9 cellular contexts compared by ENCODE assay signal in genomic region chr12:92444763-92445162, GRCh38.
A peak's percentile ranks its signal among the peaks of the same experiment; 100 is the strongest.
DNase-seq lines count a peak whose midpoint lies in the region; ATAC-seq and TF ChIP-seq lines count a peak whose summit lies in the region.
"Had no signal": no experiment of that assay in that cellular context is flagged by ENCODE, and none has a peak within 500 bp of the region (broad histone marks: within the 10 kb centered on the region; RNA-seq: fewer than 3 reads in every experiment).

No MANE protein-coding gene starts in this region.

- H3K27ac Mint-ChIP-seq in activated T-helper 1 cell treated with anti-CD3 and anti-CD28 coated beads, Interleukin-12 subunit alpha, Interleukin-12 subunit beta, Interleukin-2, Interleukin-4 antibody, amounts not matched to agents 30 ng/mL and 10 ng/mL and 1 ng/mL, durations not matched to agents 14 hours and 24 hours and 36 hours, result no peak overlapping the region

- no peak overlapping the region for H3K4me3 Mint-ChIP-seq in activated T-helper 1 cell treated with anti-CD3 and anti-CD28 coated beads, Interleukin-12 subunit alpha, Interleukin-12 subunit beta, Interleukin-2, Interleukin-4 antibody, amounts not matched to agents 30 ng/mL and 10 ng/mL and 1 ng/mL, durations not matched to agents 14 hours and 24 hours and 36 hours

- H3K27me3 Mint-ChIP-seq in activated T-helper 1 cell treated with anti-CD3 and anti-CD28 coated beads, Interleukin-12 subunit alpha, Interleukin-12 subunit beta, Interleukin-2, Interleukin-4 antibody, amounts not matched to agents 30 ng/mL and 10 ng/mL and 1 ng/mL, durations not matched to agents 14 hours and 24 hours and 36 hours (ENCODE audit: insufficient read depth), result no peaks in the 10 kb centered on the region

- ATAC-seq in GM21529 (IDR thresholded peaks at IDR 0.05; ENCODE audit: unreplicated experiment), result peak; percentile 37
- ATAC-seq in HG03521 (IDR thresholded peaks at IDR 0.05; ENCODE audit: unreplicated experiment), result peak; percentile 33
- ATAC-seq in left cardiac atrium, result peak; percentile 62 to 79
- ATAC-seq in SK-N-SH treated with all-trans-retinoic acid at 6 μM for 48 hours, result no peak

- H3K4me1 Mint-ChIP-seq in activated T-helper 1 cell treated with anti-CD3 and anti-CD28 coated beads, Interleukin-12 subunit alpha, Interleukin-12 subunit beta, Interleukin-2, Interleukin-4 antibody, amounts not matched to agents 30 ng/mL and 10 ng/mL and 1 ng/mL, durations not matched to agents 14 hours and 24 hours and 36 hours (ENCODE audit: low read depth), result peaks cover 13% of the 10 kb centered on the region

- peaks cover 6% of the 10 kb centered on the region for H3K36me3 Mint-ChIP-seq in activated T-helper 1 cell treated with anti-CD3 and anti-CD28 coated beads, Interleukin-12 subunit alpha, Interleukin-12 subunit beta, Interleukin-2, Interleukin-4 antibody, amounts not matched to agents 30 ng/mL and 10 ng/mL and 1 ng/mL, durations not matched to agents 14 hours and 24 hours and 36 hours (ENCODE audit: low read depth)

- intact Hi-C loops in left cardiac atrium (cut with DNase I), result no loop called here
- intact Hi-C loops in activated T-helper 1 cell treated with anti-CD3 and anti-CD28 coated beads, Interleukin-12 subunit alpha, Interleukin-12 subunit beta, Interleukin-2, Interleukin-4 antibody, amounts not matched to agents 30 ng/mL and 10 ng/mL and 1 ng/mL, durations not matched to agents 14 hours and 24 hours and 36 hours (cut with micrococcal nuclease), result no loop called here

- peaks cover 16% of the 10 kb centered on the region for H3K9me3 Mint-ChIP-seq in activated T-helper 1 cell treated with anti-CD3 and anti-CD28 coated beads, Interleukin-12 subunit alpha, Interleukin-12 subunit beta, Interleukin-2, Interleukin-4 antibody, amounts not matched to agents 30 ng/mL and 10 ng/mL and 1 ng/mL, durations not matched to agents 14 hours and 24 hours and 36 hours

- DNase-seq in CD1c-positive myeloid dendritic cell (ENCODE audit: extremely low spot score), result peak; percentile 90
- DNase-seq in left cardiac atrium, result peak; percentile 16
- no peak for DNase-seq in activated T-helper 1 cell treated with anti-CD3 and anti-CD28 coated beads, Interleukin-12 subunit alpha, Interleukin-12 subunit beta, Interleukin-2, Interleukin-4 antibody, amounts not matched to agents 30 ng/mL and 10 ng/mL and 1 ng/mL, durations not matched to agents 14 hours and 24 hours and 36 hours (ENCODE audit: low spot score)
- DNase-seq in NCI-H526 treated with DMSO at 0.1 percent for 48 hours (lab: John Stamatoyannopoulos, UW), result no peak
- no peak for DNase-seq in occipital lobe (lab: John Stamatoyannopoulos, UW)
- DNase-seq: activated CD4-positive, alpha-beta T cell treated with anti-CD3 and anti-CD28 coated beads, Interleukin-2, amount 50 U/mL, for 48 hours had no signal

TF ChIP-seq in SK-N-SH treated with all-trans-retinoic acid at 6 μM for 48 hours, 23 proteins besides CTCF, POLR2A, EP300 and RAD21:
- TF ChIP-seq ZC3H10 (CRISPR knock-in tag; IDR thresholded peaks at IDR 0.05), result no peak
- TF ChIP-seq ZFP3 (CRISPR knock-in tag; IDR thresholded peaks at IDR 0.05), result no peak
- no peak for TF ChIP-seq GLIS3 (CRISPR knock-in tag; IDR thresholded peaks at IDR 0.05)

Comparison
In these comparisons a context has a peak if more than half of its experiments do, and no peak if none do; other contexts are left out.
1. DNase-seq: peak in CD1c-positive myeloid dendritic cell (single experiment) and left cardiac atrium (single experiment); none in activated T-helper 1 cell treated with anti-CD3 and anti-CD28 coated beads, Interleukin-12 subunit alpha, Interleukin-12 subunit beta, Interleukin-2, Interleukin-4 antibody, amounts not matched to agents 30 ng/mL and 10 ng/mL and 1 ng/mL, durations not matched to agents 14 hours and 24 hours and 36 hours (single experiment), NCI-H526 treated with DMSO at 0.1 percent for 48 hours (single experiment) and occipital lobe (single experiment).